ENCODE assay signal across 19 cellular contexts in the genomic region with DNA sequence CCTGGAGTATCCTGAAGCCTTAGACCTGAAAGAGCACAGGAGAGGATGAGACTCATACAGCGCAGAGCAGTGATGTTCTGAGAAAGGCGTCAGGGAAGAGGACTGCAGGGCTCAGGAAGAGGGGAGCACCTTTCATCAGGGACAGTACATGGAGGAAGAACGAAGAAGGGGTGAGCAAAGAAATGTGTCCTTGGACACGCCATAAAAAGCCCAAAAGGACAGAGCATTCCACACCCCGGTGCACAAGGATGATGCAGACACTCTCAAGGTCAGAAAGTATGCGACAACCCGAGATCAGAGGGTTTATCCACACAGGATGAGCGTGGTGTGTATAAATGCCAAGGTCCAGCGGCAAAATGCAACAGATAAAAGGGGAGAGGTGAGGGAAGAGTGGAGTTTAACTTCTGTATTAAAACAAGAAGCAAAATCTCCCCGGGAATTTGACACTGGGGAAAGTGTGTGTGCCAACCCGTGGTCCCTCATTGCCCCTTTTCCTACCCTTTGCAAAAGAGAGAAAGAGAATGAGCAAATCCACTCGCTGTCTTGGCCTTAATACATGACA.
DNase-seq lines count a peak whose midpoint lies in the region; ATAC-seq, FAIRE-seq and TF ChIP-seq lines count a peak whose summit lies in the region.
"Had no signal": no experiment of that assay in that cellular context is flagged by ENCODE, and none has a peak within 500 bp of the region (broad histone marks: within the 10 kb centered on the region; RNA-seq: fewer than 3 reads in every experiment).

No MANE protein-coding gene starts in this region.

- intact Hi-C loops in left colon (cut with DNase I, micrococcal nuclease), result no loop called here
- intact Hi-C loops in kidney (cut with DNase I), result no loop called here

- TF ChIP-seq CTCF in C4-2B (conservative IDR thresholded peaks at IDR 0.05), result no peak
- no peak for TF ChIP-seq CTCF in LNCaP clone FGC (IDR thresholded peaks at IDR 0.05; ENCODE audit: control insufficient read depth, extremely low read depth, insufficient read depth)
- no peak for TF ChIP-seq CTCF in osteocyte (IDR thresholded peaks at IDR 0.05)
- no peak for TF ChIP-seq CTCF in kidney (IDR thresholded peaks at IDR 0.05; ENCODE audit: borderline replicate concordance, extremely low read depth, insufficient read depth)

- DNase-seq in LNCaP clone FGC (ENCODE audit: low read depth) (no peak), left colon (no peak), osteocyte (ENCODE audit: extremely low spot score, unreplicated experiment) (no peak), kidney (no peak), putamen (ENCODE audit: low spot score) (no peak), NCI-H187 treated with DMSO at 0.1 percent for 48 hours (lab: John Stamatoyannopoulos, UW) (no peak)
- DNase-seq: BE2C; CD4-positive, alpha-beta memory T cell; EL; MV-4-11; NCI-H2171 treated with DMSO at 0.1 percent for 48 hours; NCI-H446; NK-92 treated with Interleukin-12 subunit alpha and Interleukin-12 subunit beta, amount 100 ng/mL, for 24 hours; OCI-M1; SK-N-SH; T-cell had no signal

- H3K27ac ChIP-seq in C4-2B (peak overlapping the region; percentile 50), kidney (ENCODE audit: low read depth in 2 of 2, low read length in 2 of 2) (no peak overlapping the region)

- H3K9me3 ChIP-seq in kidney (ENCODE audit: control insufficient read depth in 1 of 2, low read length in 2 of 2), result no peaks in the 10 kb centered on the region
- H3K9me3 ChIP-seq: BE2C, SK-N-SH had no signal

- FAIRE-seq in kidney (lab: Jason Lieb, UNC), result no peak
- FAIRE-seq: GM12878, K562 had no signal

- H3K27me3 Mint-ChIP-seq in osteocyte (ENCODE audit: unreplicated experiment), result no peaks in the 10 kb centered on the region
- H3K27me3 Mint-ChIP-seq: CD4-positive, alpha-beta memory T cell; T-cell had no signal

- H3K36me3 Mint-ChIP-seq in osteocyte (ENCODE audit: unreplicated experiment), result no peaks in the 10 kb centered on the region

- H3K4me3 ChIP-seq in LNCaP clone FGC (ENCODE audit: low read depth, low read length), result peak overlapping the region; percentile 31
- no peak overlapping the region for H3K4me3 ChIP-seq in kidney (ENCODE audit: low read length in 2 of 2)
- H3K4me3 ChIP-seq: GM12878, K562 had no signal

- no peak overlapping the region for H3K9ac ChIP-seq in kidney (ENCODE audit: low read length in 2 of 2)
- H3K9ac ChIP-seq: SK-N-SH had no signal

- peak overlapping the region; percentile 36 for H3K27ac Mint-ChIP-seq in osteocyte (ENCODE audit: unreplicated experiment)
- H3K27ac Mint-ChIP-seq: T-cell had no signal

- peaks cover 4% of the 10 kb centered on the region in 2 donors for H3K36me3 ChIP-seq in kidney (ENCODE audit: control insufficient read depth in 1 of 2, insufficient read depth in 2 of 2, low read length in 2 of 2)

- H3K4me1 Mint-ChIP-seq in osteocyte (ENCODE audit: unreplicated experiment), result peaks cover 19% of the 10 kb centered on the region

- peaks cover 0 to 2% of the 10 kb centered on the region in 2 donors for H3K4me1 ChIP-seq in kidney (ENCODE audit: control insufficient read depth in 1 of 2, insufficient read depth in 1 of 2, low read depth in 1 of 2, low read length in 2 of 2)
- H3K4me1 ChIP-seq: BE2C had no signal

- ATAC-seq in left colon, result peak; percentile 44
- ATAC-seq: GM12878, K562, T-cell had no signal

- no peaks in the 10 kb centered on the region for H3K9me3 Mint-ChIP-seq in osteocyte (ENCODE audit: unreplicated experiment)
- H3K9me3 Mint-ChIP-seq: CD4-positive, alpha-beta memory T cell; T-cell had no signal

- H3K4me3 Mint-ChIP-seq in osteocyte (ENCODE audit: unreplicated experiment), result no peak overlapping the region
- H3K4me3 Mint-ChIP-seq: CD4-positive, alpha-beta memory T cell; T-cell had no signal
